9 cellular contexts compared by ENCODE assay signal in the genomic region with DNA sequence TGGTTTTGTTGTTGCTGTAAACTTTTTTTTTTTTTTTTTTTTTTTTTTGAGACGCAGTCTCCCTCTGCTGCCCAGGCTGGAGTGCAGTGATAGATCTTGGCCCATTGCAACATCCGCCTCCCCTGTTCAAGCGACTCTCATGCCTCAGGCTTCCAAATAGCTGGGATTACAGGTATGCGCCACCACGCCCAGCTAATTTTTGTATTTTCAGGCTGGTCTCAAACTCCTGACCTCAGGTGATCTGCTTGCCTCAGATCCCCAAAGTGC.
A peak's percentile ranks its signal among the peaks of the same experiment; 100 is the strongest.
DNase-seq lines count a peak whose midpoint lies in the region; ATAC-seq and TF ChIP-seq lines count a peak whose summit lies in the region.
"Had no signal": no experiment of that assay in that cellular context is flagged by ENCODE, and none has a peak within 500 bp of the region (broad histone marks: within the 10 kb centered on the region; RNA-seq: fewer than 3 reads in every experiment).

No MANE protein-coding gene starts in this region.

- no peak overlapping the region for H3K4me3 Mint-ChIP-seq in activated T-cell treated with anti-CD3 and anti-CD28 coated beads, Interleukin-2, amount 50 U/mL, for 4 hours
- no peak overlapping the region for H3K4me3 Mint-ChIP-seq in stimulated activated effector memory CD8-positive, alpha-beta T cell treated with anti-CD3 and anti-CD28 coated beads, Interleukin-12 subunit alpha, Interleukin-12 subunit beta, amount 100 ng/mL, for 72 hours

- no peaks in the 10 kb centered on the region for H3K4me1 Mint-ChIP-seq in activated T-cell treated with anti-CD3 and anti-CD28 coated beads, Interleukin-2, amount 50 U/mL, for 4 hours (ENCODE audit: low read depth)
- H3K4me1 Mint-ChIP-seq in stimulated activated effector memory CD8-positive, alpha-beta T cell treated with anti-CD3 and anti-CD28 coated beads, Interleukin-12 subunit alpha, Interleukin-12 subunit beta, amount 100 ng/mL, for 72 hours: no peaks in the 10 kb centered on the region

- no peaks in the 10 kb centered on the region for H3K9me3 Mint-ChIP-seq in activated T-cell treated with anti-CD3 and anti-CD28 coated beads, Interleukin-2, amount 50 U/mL, for 4 hours
- no peaks in the 10 kb centered on the region for H3K9me3 Mint-ChIP-seq in stimulated activated effector memory CD8-positive, alpha-beta T cell treated with anti-CD3 and anti-CD28 coated beads, Interleukin-12 subunit alpha, Interleukin-12 subunit beta, amount 100 ng/mL, for 72 hours

- H3K27ac ChIP-seq in foreskin keratinocyte: no peak overlapping the region

- no peak overlapping the region for H3K27ac Mint-ChIP-seq in stimulated activated effector memory CD8-positive, alpha-beta T cell treated with anti-CD3 and anti-CD28 coated beads, Interleukin-12 subunit alpha, Interleukin-12 subunit beta, amount 100 ng/mL, for 72 hours

- peak; percentile 86 for ATAC-seq in SK-N-SH treated with all-trans-retinoic acid at 6 μM for 48 hours
- peak; percentile 51 for ATAC-seq in foreskin keratinocyte
- ATAC-seq in activated T-cell treated with anti-CD3 and anti-CD28 coated beads, Interleukin-2, amount 50 U/mL, for 4 hours: no peak
- no peak for ATAC-seq in stimulated activated effector memory CD8-positive, alpha-beta T cell treated with anti-CD3 and anti-CD28 coated beads, Interleukin-12 subunit alpha, Interleukin-12 subunit beta, amount 100 ng/mL, for 72 hours

- TF ChIP-seq CTCF in foreskin keratinocyte (conservative IDR thresholded peaks at IDR 0.05): peak; percentile 58

- no peaks in the 10 kb centered on the region for H3K27me3 ChIP-seq in foreskin keratinocyte

- in situ Hi-C loops in G401 (cut with HindIII; ENCODE audit: low sequenced_read_pairs): no loop called here

- peak; percentile 41 for DNase-seq in G401 (ENCODE audit: low spot score)
- peak; percentile 52 to 76 for DNase-seq in foreskin keratinocyte
- DNase-seq in renal cortical epithelial cell (ENCODE audit: low read depth): peak; percentile 65
- no peak for DNase-seq in kidney glomerular epithelial cell (lab: John Stamatoyannopoulos, UW)
- no peak for DNase-seq in activated T-cell treated with anti-CD3 and anti-CD28 coated beads, Interleukin-2, amount 50 U/mL, for 4 hours
- DNase-seq in stimulated activated effector memory CD8-positive, alpha-beta T cell treated with anti-CD3 and anti-CD28 coated beads, Interleukin-12 subunit alpha, Interleukin-12 subunit beta, amount 100 ng/mL, for 72 hours (ENCODE audit: low spot score in 2 of 2): no peak
- no peak for DNase-seq in RKO (ENCODE audit: low spot score)
- DNase-seq: activated CD4-positive, alpha-beta T cell treated with anti-CD3 and anti-CD28 coated beads for 48 hours had no signal

- H3K27me3 Mint-ChIP-seq in activated T-cell treated with anti-CD3 and anti-CD28 coated beads, Interleukin-2, amount 50 U/mL, for 4 hours (ENCODE audit: low read depth): peaks cover 12% of the 10 kb centered on the region

- no peaks in the 10 kb centered on the region for H3K36me3 Mint-ChIP-seq in activated T-cell treated with anti-CD3 and anti-CD28 coated beads, Interleukin-2, amount 50 U/mL, for 4 hours (ENCODE audit: insufficient read depth)
- H3K36me3 Mint-ChIP-seq in stimulated activated effector memory CD8-positive, alpha-beta T cell treated with anti-CD3 and anti-CD28 coated beads, Interleukin-12 subunit alpha, Interleukin-12 subunit beta, amount 100 ng/mL, for 72 hours: no peaks in the 10 kb centered on the region

- peaks cover 9% of the 10 kb centered on the region for H3K4me1 ChIP-seq in foreskin keratinocyte

TF ChIP-seq in SK-N-SH treated with all-trans-retinoic acid at 6 μM for 48 hours, 23 proteins besides CTCF, POLR2A, EP300 and RAD21:
- TF ChIP-seq OSR1 (CRISPR knock-in tag; IDR thresholded peaks at IDR 0.05) (no peak), PPARA (CRISPR knock-in tag; IDR thresholded peaks at IDR 0.05; ENCODE audit: borderline replicate concordance) (no peak), SNAI2 (CRISPR knock-in tag; IDR thresholded peaks at IDR 0.05) (no peak), RARB (CRISPR knock-in tag; IDR thresholded peaks at IDR 0.05) (no peak), ZC3H10 (CRISPR knock-in tag; IDR thresholded peaks at IDR 0.05) (no peak), ZNF565 (CRISPR knock-in tag; conservative IDR thresholded peaks at IDR 0.05; ENCODE audit: low read depth) (no peak), ESRRG (CRISPR knock-in tag; IDR thresholded peaks at IDR 0.05) (no peak), ZFP30 (CRISPR knock-in tag; IDR thresholded peaks at IDR 0.05) (no peak), ISL1 (CRISPR knock-in tag; IDR thresholded peaks at IDR 0.05) (no peak), ZNF8 (CRISPR knock-in tag; IDR thresholded peaks at IDR 0.05) (no peak), TCF4 (CRISPR knock-in tag; IDR thresholded peaks at IDR 0.05; ENCODE audit: borderline replicate concordance) (no peak)
- TF ChIP-seq, protein P1, sequence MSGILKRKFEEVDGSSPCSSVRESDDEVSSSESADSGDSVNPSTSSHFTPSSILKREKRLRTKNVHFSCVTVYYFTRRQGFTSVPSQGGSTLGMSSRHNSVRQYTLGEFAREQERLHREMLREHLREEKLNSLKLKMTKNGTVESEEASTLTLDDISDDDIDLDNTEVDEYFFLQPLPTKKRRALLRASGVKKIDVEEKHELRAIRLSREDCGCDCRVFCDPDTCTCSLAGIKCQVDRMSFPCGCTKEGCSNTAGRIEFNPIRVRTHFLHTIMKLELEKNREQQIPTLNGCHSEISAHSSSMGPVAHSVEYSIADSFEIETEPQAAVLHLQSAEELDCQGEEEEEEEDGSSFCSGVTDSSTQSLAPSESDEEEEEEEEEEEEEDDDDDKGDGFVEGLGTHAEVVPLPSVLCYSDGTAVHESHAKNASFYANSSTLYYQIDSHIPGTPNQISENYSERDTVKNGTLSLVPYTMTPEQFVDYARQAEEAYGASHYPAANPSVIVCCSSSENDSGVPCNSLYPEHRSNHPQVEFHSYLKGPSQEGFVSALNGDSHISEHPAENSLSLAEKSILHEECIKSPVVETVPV (CRISPR knock-in tag; IDR thresholded peaks at IDR 0.05): no peak

Comparison
In these comparisons a context has a peak if more than half of its experiments do, and no peak if none do; other contexts are left out.
1. DNase-seq: peak in G401 (single experiment), foreskin keratinocyte (2 of 2) and renal cortical epithelial cell (single experiment); none in kidney glomerular epithelial cell (single experiment), activated T-cell treated with anti-CD3 and anti-CD28 coated beads, Interleukin-2, amount 50 U/mL, for 4 hours (single experiment), stimulated activated effector memory CD8-positive, alpha-beta T cell treated with anti-CD3 and anti-CD28 coated beads, Interleukin-12 subunit alpha, Interleukin-12 subunit beta, amount 100 ng/mL, for 72 hours (0 of 2) and RKO (single experiment).
2. ATAC-seq: peak in SK-N-SH treated with all-trans-retinoic acid at 6 μM for 48 hours (single experiment) and foreskin keratinocyte (single experiment); none in activated T-cell treated with anti-CD3 and anti-CD28 coated beads, Interleukin-2, amount 50 U/mL, for 4 hours (0 of 2) and stimulated activated effector memory CD8-positive, alpha-beta T cell treated with anti-CD3 and anti-CD28 coated beads, Interleukin-12 subunit alpha, Interleukin-12 subunit beta, amount 100 ng/mL, for 72 hours (single experiment).